In the genomic region with DNA sequence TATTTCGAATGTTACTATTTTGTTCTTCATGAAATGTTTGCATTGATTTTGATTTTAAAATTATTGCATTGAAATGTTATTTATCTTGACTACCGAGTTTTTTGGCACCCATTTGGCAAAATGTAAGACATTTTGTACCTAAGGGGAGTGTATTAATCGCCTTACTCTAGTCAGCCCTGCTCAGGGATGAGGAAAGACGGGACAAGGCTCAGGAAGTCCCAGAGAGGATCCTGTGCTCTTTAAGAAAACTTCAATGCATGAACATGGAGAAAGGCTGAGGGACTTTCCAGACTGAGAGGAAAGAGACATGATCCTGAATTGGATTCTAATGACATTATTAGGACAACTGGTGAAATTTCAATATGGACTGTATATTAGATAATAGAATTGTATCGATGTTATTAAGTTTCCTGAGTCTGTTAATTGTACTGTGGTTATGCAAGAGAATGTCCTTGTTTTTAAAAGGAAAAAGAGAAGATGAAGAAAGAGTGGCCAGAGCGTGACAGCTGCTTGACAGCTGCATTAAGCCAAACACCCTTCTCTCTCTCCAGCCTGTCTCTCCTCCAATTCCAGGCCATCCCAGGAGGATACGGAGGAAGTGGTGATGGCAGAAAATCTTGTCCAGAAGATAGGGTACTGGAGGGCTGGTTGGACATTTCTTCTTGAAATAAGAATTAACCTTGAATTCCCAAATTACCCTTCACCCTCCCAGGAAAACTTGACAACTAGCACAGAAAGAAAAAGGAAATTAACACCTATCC, we compare ENCODE assay signal across 13 cellular contexts.
A peak's percentile ranks its signal among the peaks of the same experiment; 100 is the strongest.
DNase-seq lines count a peak whose midpoint lies in the region; ATAC-seq, FAIRE-seq and TF ChIP-seq lines count a peak whose summit lies in the region.
"Had no signal": no experiment of that assay in that cellular context is flagged by ENCODE, and none has a peak within 500 bp of the region (broad histone marks: within the 10 kb centered on the region; RNA-seq: fewer than 3 reads in every experiment).

No MANE protein-coding gene starts in this region.

- H4K20me1 ChIP-seq in osteoblast (ENCODE audit: insufficient read depth, low read length) = no peaks in the 10 kb centered on the region

- 73% methylated on average over 7 of the region's 7 CpGs for WGBS in A549 (ENCODE audit: missing lambda C conversion rate)
- 56 to 63% methylated on average over 7 of the region's 7 CpGs for WGBS in gastroesophageal sphincter (ENCODE audit: low coverage in 1 of 2), 2 donors

- POLR2A ChIA-PET in A549 (lab: Yijun Ruan, JAX) = no interaction called here

- H3K9me3 ChIP-seq in A549 (no peaks in the 10 kb centered on the region), SJSA1 (replicated peaks) (no peaks in the 10 kb centered on the region), gastroesophageal sphincter (no peaks in the 10 kb centered on the region), osteoblast (ENCODE audit: low read depth, low read length) (no peaks in the 10 kb centered on the region)
- H3K9me3 ChIP-seq: ascending aorta had no signal

- no peaks in the 10 kb centered on the region for H3K27me3 ChIP-seq in SJSA1 (replicated peaks)
- H3K27me3 ChIP-seq in gastroesophageal sphincter = peaks cover 59% of the 10 kb centered on the region
- H3K27me3 ChIP-seq in osteoblast (ENCODE audit: insufficient read depth, low read length) = peaks cover 21% of the 10 kb centered on the region
- H3K27me3 ChIP-seq: ascending aorta had no signal

- ATAC-seq in A549 (peak in 1 of 2 experiments; percentile 32; a peak in 3 of 6 replicates), gastroesophageal sphincter (peak; percentile 89)
- no peak for ATAC-seq in activated CD4-positive, CD25-positive, alpha-beta regulatory T cell treated with anti-CD3 and anti-CD28 coated beads, Interleukin-2, amount 50 U/mL, for 24 hours

- no peaks in the 10 kb centered on the region for H3K36me3 ChIP-seq in SJSA1
- H3K36me3 ChIP-seq in gastroesophageal sphincter = no peaks in the 10 kb centered on the region
- H3K36me3 ChIP-seq in osteoblast (ENCODE audit: insufficient read depth, low read length) = no peaks in the 10 kb centered on the region
- H3K36me3 ChIP-seq: ascending aorta had no signal

- H3K4me1 ChIP-seq in A549 = peaks cover 52% of the 10 kb centered on the region
- peaks cover 48% of the 10 kb centered on the region for H3K4me1 ChIP-seq in SJSA1 (replicated peaks)
- H3K4me1 ChIP-seq in gastroesophageal sphincter = peaks cover 0 to 46% (median 17%) of the 10 kb centered on the region in 3 donors
- H3K4me1 ChIP-seq in osteoblast (ENCODE audit: insufficient read depth, low read length) = peaks cover 38% of the 10 kb centered on the region
- H3K4me1 ChIP-seq: parathyroid adenoma had no signal

- no peak overlapping the region for H2AFZ ChIP-seq in osteoblast (ENCODE audit: low read length)
- H2AFZ ChIP-seq: parathyroid adenoma had no signal

- no peak for TF ChIP-seq CTCF in A549 (IDR thresholded peaks at IDR 0.05)
- no peak for TF ChIP-seq CTCF in gastroesophageal sphincter (IDR thresholded peaks at IDR 0.05)
- TF ChIP-seq CTCF in osteoblast (IDR thresholded peaks at IDR 0.05; ENCODE audit: extremely low read depth, low read depth, low read length) = no peak

- no peak for FAIRE-seq in A549 (lab: Jason Lieb, UNC)

- no peak for TF ChIP-seq RAD21 in A549 (conservative IDR thresholded peaks at IDR 0.05 in 1 of 2, IDR thresholded peaks at IDR 0.05 in 1 of 2)

- DNase-seq in A549 (ENCODE audit: low read depth in 1 of 2, low spot score in 1 of 2) (no peak), SJSA1 (ENCODE audit: low read depth in 1 of 2, low spot score in 2 of 2) (no peak), osteoblast (ENCODE audit: insufficient read length, low spot score, missing footprints) (no peak), GOT3 (lab: John Stamatoyannopoulos, UW) (no peak), A172 (ENCODE audit: low spot score) (no peak), SK-N-DZ (ENCODE audit: low spot score) (no peak)
- DNase-seq: activated CD8-positive, alpha-beta memory T cell treated with anti-CD3 and anti-CD28 coated beads, Interleukin-2, amount 50 U/mL, for 4 hours; substantia nigra had no signal

- TF ChIP-seq POLR2A in A549 (IDR thresholded peaks at IDR 0.05; ENCODE audit: low read length) (no peak), gastroesophageal sphincter (IDR thresholded peaks at IDR 0.05) (no peak)

- H3K27ac ChIP-seq in A549 (peak overlapping the region; percentile 36 to 78), SJSA1 (peak overlapping the region; percentile 35), gastroesophageal sphincter (peak overlapping the region; percentile 35 to 78 (median 48)), osteoblast (ENCODE audit: low read depth, low read length) (no peak overlapping the region)
- H3K27ac ChIP-seq: ascending aorta, parathyroid adenoma, RWPE1 had no signal

- H3K79me2 ChIP-seq in osteoblast (ENCODE audit: insufficient read depth, low read length) = no peaks in the 10 kb centered on the region
- H3K79me2 ChIP-seq: parathyroid adenoma had no signal

- TF ChIP-seq EP300 in A549 (IDR thresholded peaks at IDR 0.05) (no peak), gastroesophageal sphincter (IDR thresholded peaks at IDR 0.05) (no peak)

- H3K4me3 ChIP-seq in A549 (no peak overlapping the region), SJSA1 (no peak overlapping the region), gastroesophageal sphincter (no peak overlapping the region), osteoblast (ENCODE audit: insufficient read depth, low read length) (no peak overlapping the region)
- H3K4me3 ChIP-seq: ascending aorta had no signal

- CTCF ChIA-PET in A549 (lab: Yijun Ruan, JAX) = interaction anchor here (1.0 to 1.4 kb wide), 3 partner anchors 9 to 70 kb away, joined by 3 to 7 read pairs (median 3); no protein-coding TSS in a partner anchor

- H3K4me2 ChIP-seq in A549 (peak overlapping the region; percentile 57), osteoblast (ENCODE audit: insufficient read depth, low read length) (peak overlapping the region; percentile 38)

TF ChIP-seq in A549, 52 proteins besides CTCF, POLR2A, EP300 and RAD21:
- no peak for TF ChIP-seq HDAC2 (IDR thresholded peaks at IDR 0.05)
- no peak for TF ChIP-seq PHF8 (IDR thresholded peaks at IDR 0.05; ENCODE audit: borderline replicate concordance, low read depth)
- no peak for TF ChIP-seq MAFK (IDR thresholded peaks at IDR 0.05; ENCODE audit: partially characterized antibody)
- no peak for TF ChIP-seq CEBPB (IDR thresholded peaks at IDR 0.05)
- TF ChIP-seq NR3C1 (IDR thresholded peaks at IDR 0.05) = no peak
- TF ChIP-seq MAZ (IDR thresholded peaks at IDR 0.05; ENCODE audit: borderline replicate concordance, low read depth, low read length) = no peak
- TF ChIP-seq RARB (CRISPR knock-in tag; IDR thresholded peaks at IDR 0.05) = no peak
